In the genomic region with DNA sequence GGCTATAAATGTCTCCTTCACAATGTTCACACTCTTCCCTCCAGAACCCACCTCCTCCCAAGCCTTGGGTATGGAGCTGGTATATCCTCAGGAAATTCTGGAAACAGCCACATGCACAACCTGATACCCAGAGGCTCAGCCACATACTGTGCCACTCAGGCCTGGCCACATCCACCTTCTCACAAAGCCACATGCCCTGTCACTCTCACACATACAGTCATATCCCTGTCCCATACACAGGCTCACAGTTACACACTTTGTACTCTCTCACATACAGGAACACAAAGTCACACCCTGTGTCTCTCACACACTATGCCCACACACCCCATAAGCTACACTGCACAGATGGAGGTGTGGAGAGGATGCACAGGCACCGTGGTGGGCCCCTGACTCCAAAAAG, we compare ENCODE assay signal across 1 cellular context.
TF ChIP-seq lines count a peak whose summit lies in the region.

No MANE protein-coding gene starts in this region.

TF ChIP-seq in HEK293T, 16 proteins besides CTCF, POLR2A, EP300 and RAD21:
- TF ChIP-seq HDGF (IDR thresholded peaks at IDR 0.05; ENCODE audit: borderline replicate concordance) (no peak), L3MBTL2 (conservative IDR thresholded peaks at IDR 0.05) (no peak), ZNF384 (IDR thresholded peaks at IDR 0.05) (no peak), BHLHE40 (IDR thresholded peaks at IDR 0.05; ENCODE audit: borderline replicate concordance) (no peak), FOXK2 (IDR thresholded peaks at IDR 0.05) (no peak), FOXA1 (IDR thresholded peaks at IDR 0.05) (no peak), ELF4 (IDR thresholded peaks at IDR 0.05) (no peak), ARNT (IDR thresholded peaks at IDR 0.05) (no peak), FOXM1 (IDR thresholded peaks at IDR 0.05; ENCODE audit: borderline replicate concordance) (no peak), SP1 (IDR thresholded peaks at IDR 0.05) (no peak)
- TF ChIP-seq, protein P1, sequence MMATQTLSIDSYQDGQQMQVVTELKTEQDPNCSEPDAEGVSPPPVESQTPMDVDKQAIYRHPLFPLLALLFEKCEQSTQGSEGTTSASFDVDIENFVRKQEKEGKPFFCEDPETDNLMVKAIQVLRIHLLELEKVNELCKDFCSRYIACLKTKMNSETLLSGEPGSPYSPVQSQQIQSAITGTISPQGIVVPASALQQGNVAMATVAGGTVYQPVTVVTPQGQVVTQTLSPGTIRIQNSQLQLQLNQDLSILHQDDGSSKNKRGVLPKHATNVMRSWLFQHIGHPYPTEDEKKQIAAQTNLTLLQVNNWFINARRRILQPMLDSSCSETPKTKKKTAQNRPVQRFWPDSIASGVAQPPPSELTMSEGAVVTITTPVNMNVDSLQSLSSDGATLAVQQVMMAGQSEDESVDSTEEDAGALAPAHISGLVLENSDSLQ (IDR thresholded peaks at IDR 0.05): no peak
